ENCODE assay signal across 10 cellular contexts in the genomic region with DNA sequence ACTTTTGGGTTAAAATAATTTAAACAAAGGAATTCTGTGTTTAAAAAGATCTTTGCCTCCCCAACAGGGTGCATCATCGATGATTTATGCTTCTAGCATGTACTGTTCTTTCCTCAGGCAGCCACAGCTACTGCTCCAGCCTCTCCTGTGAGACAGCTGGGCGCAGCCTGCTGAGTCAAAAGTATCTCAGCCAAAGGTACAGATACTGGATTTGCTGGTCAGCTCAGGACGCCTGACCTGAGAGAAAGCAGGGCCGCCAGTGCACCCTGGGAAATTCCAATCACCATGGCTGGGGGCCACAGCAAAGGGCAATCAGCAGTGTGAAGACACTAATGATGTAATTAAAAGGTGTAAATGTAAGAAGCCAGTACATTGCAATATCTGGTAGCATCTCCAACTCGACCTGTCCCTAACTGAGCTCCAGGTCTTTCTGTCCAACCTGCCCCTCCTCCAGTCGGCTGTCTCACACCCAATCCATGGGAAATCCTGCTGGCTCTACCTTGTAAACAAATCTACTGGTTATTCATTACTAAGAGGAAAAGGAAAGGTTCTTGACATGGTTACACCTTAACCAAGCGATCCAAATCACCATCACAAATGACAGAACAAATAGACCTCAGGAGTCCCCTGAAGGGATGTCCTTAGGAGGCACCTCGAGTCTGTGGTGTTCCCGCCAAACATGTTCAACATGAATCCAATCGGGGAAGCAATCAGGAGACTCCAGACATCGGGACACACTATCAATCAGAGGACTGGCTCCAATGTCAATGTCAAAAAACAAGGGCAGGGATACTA. TPM values are rescaled to one million over a fixed set of nuclear protein-coding genes. Genes with fewer than 3 reads are reported as not detected.
DNase-seq lines count a peak whose midpoint lies in the region; ATAC-seq and TF ChIP-seq lines count a peak whose summit lies in the region.
"Had no signal": no experiment of that assay in that cellular context is flagged by ENCODE, and none has a peak within 500 bp of the region (broad histone marks: within the 10 kb centered on the region; RNA-seq: fewer than 3 reads in every experiment).

No MANE protein-coding gene starts in this region.

- peaks cover 29% of the 10 kb centered on the region for H3K4me1 ChIP-seq in RWPE2 (ENCODE audit: insufficient read depth, poor library complexity, severe bottlenecking)

- no peaks in the 10 kb centered on the region for H3K9me3 ChIP-seq in RWPE2 (ENCODE audit: severe bottlenecking)
- H3K9me3 ChIP-seq: thoracic aorta had no signal

- peaks cover under 1% of the 10 kb centered on the region for H3K36me3 Mint-ChIP-seq in osteocyte (ENCODE audit: unreplicated experiment)

- H3K9me3 Mint-ChIP-seq in osteocyte (ENCODE audit: unreplicated experiment) = no peaks in the 10 kb centered on the region
- H3K9me3 Mint-ChIP-seq: activated CD4-positive, alpha-beta memory T cell treated with anti-CD3 and anti-CD28 coated beads, Interleukin-2, amount 10 ng/mL, durations not matched to agents 7 days and 5 days had no signal

- H3K4me3 ChIP-seq in RWPE2 (ENCODE audit: severe bottlenecking) (no peak overlapping the region), fibroblast of pulmonary artery (replicated peaks; ENCODE audit: low read depth, low read length) (no peak overlapping the region), coronary artery (no peak overlapping the region)
- H3K4me3 ChIP-seq: thoracic aorta had no signal

- H3K27ac Mint-ChIP-seq in osteocyte (ENCODE audit: unreplicated experiment) = peak overlapping the region; percentile 79
- H3K27ac Mint-ChIP-seq: activated CD4-positive, alpha-beta memory T cell treated with anti-CD3 and anti-CD28 coated beads, Interleukin-2, amount 10 ng/mL, durations not matched to agents 7 days and 5 days had no signal

- H3K4me3 Mint-ChIP-seq in osteocyte (ENCODE audit: unreplicated experiment) = no peak overlapping the region
- H3K4me3 Mint-ChIP-seq: activated CD4-positive, alpha-beta memory T cell treated with anti-CD3 and anti-CD28 coated beads, Interleukin-2, amount 10 ng/mL, durations not matched to agents 7 days and 5 days had no signal

- H3K27me3 Mint-ChIP-seq in osteocyte (ENCODE audit: unreplicated experiment) = no peaks in the 10 kb centered on the region
- H3K27me3 Mint-ChIP-seq: activated CD4-positive, alpha-beta memory T cell treated with anti-CD3 and anti-CD28 coated beads, Interleukin-2, amount 10 ng/mL, durations not matched to agents 7 days and 5 days had no signal

- DNase-seq in Daoy (ENCODE audit: low read depth) (peak; percentile 74), RWPE2 (ENCODE audit: low spot score) (peak; percentile 93), fibroblast of pulmonary artery (ENCODE audit: low read depth) (peak; percentile 87), osteocyte (ENCODE audit: extremely low spot score, unreplicated experiment) (no peak), coronary artery (ENCODE audit: low spot score) (no peak), SHP77 treated with DMSO at 0.1 percent for 48 hours (lab: John Stamatoyannopoulos, UW) (no peak)
- no peak for DNase-seq in activated CD4-positive, alpha-beta T cell treated with anti-CD3 and anti-CD28 coated beads, Interleukin-2, amount 50 U/mL, for 4 hours
- no peak for DNase-seq in NK-92 treated with Interleukin-12 subunit alpha and Interleukin-12 subunit beta, amount 100 ng/mL, for 24 hours (lab: John Stamatoyannopoulos, UW)
- DNase-seq: activated CD4-positive, alpha-beta memory T cell treated with anti-CD3 and anti-CD28 coated beads, Interleukin-2, amount 10 ng/mL, durations not matched to agents 7 days and 5 days had no signal

- H3K36me3 ChIP-seq in RWPE2 (ENCODE audit: low read depth) = peaks cover 3% of the 10 kb centered on the region; the same call in 1 of the 2 replicates
- H3K36me3 ChIP-seq: thoracic aorta had no signal

- H3K27ac ChIP-seq in RWPE2 (ENCODE audit: poor library complexity, severe bottlenecking) (peak overlapping the region; percentile 99), coronary artery (no peak overlapping the region)
- H3K27ac ChIP-seq: thoracic aorta had no signal

- no peak for TF ChIP-seq CTCF in RWPE2 (IDR thresholded peaks at IDR 0.05; ENCODE audit: poor library complexity, severe bottlenecking)
- TF ChIP-seq CTCF in fibroblast of pulmonary artery (IDR thresholded peaks at IDR 0.05; ENCODE audit: low read length, missing control alignments) = no peak
- no peak for TF ChIP-seq CTCF in osteocyte (IDR thresholded peaks at IDR 0.05)
- no peak for TF ChIP-seq CTCF in coronary artery (IDR thresholded peaks at IDR 0.05)

- no peaks in the 10 kb centered on the region for H3K27me3 ChIP-seq in RWPE2 (ENCODE audit: insufficient read depth, poor library complexity, severe bottlenecking)

- peaks cover 31% of the 10 kb centered on the region for H3K4me1 Mint-ChIP-seq in osteocyte (ENCODE audit: unreplicated experiment)

- ATAC-seq in RWPE2 (ENCODE audit: low read depth) = peak; percentile 98

RNA-seq across cellular contexts. Expression of gene OPA3, which starts 7.3 kb away (rescaled TPM):
- 7.4 and 8.9 TPM in 2 replicates for total RNA-seq in Daoy (2014; rRNA removed; shearing (Covaris generic))
- total RNA-seq in osteocyte = 16.8 and 18.0 TPM in 2 replicates

RNA-seq across cellular contexts. Expression of gene GPR4, which starts 24.7 kb away (rescaled TPM):
- not detected in 2 replicates for total RNA-seq in Daoy (2014; rRNA removed; shearing (Covaris generic))
- not detected in 2 replicates for total RNA-seq in osteocyte
- total RNA-seq: activated CD4-positive, alpha-beta memory T cell treated with anti-CD3 and anti-CD28 coated beads, Interleukin-2, amount 10 ng/mL, durations not matched to agents 7 days and 5 days had no signal

Comparison
In these comparisons a context has a peak if more than half of its experiments do, and no peak if none do; other contexts are left out.
1. DNase-seq: peak in Daoy (single experiment), RWPE2 (single experiment) and fibroblast of pulmonary artery (single experiment); none in osteocyte (single experiment), coronary artery (single experiment), activated CD4-positive, alpha-beta T cell treated with anti-CD3 and anti-CD28 coated beads, Interleukin-2, amount 50 U/mL, for 4 hours (0 of 2), NK-92 treated with Interleukin-12 subunit alpha and Interleukin-12 subunit beta, amount 100 ng/mL, for 24 hours (single experiment) and SHP77 treated with DMSO at 0.1 percent for 48 hours (single experiment).